Comparison of ENCODE assay signal across 23 cellular contexts in the genomic region with DNA sequence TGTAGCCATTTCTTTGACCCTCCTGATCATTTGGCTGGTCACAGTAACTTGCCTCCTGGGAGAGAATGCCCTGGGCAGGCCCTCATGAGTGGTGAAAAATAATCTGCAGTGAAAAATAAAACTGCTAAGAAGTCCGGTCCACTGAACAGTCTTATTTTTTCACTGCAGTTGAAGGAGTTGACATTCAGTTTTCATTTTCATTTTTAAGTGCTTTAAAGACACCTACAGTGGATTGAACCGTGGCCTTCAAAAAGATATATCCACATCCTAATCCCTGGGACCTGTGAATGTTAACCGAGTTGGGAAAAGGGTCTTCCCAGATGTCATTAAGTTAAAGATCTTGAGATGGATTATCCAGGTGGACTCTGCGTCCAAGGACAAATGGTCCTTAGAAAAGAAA.
DNase-seq lines count a peak whose midpoint lies in the region; ATAC-seq, FAIRE-seq and TF ChIP-seq lines count a peak whose summit lies in the region.
"Had no signal": no experiment of that assay in that cellular context is flagged by ENCODE, and none has a peak within 500 bp of the region (broad histone marks: within the 10 kb centered on the region; RNA-seq: fewer than 3 reads in every experiment).

No MANE protein-coding gene starts in this region.

- peak overlapping the region; percentile 93 for H3K27ac Mint-ChIP-seq in activated naive CD4-positive, alpha-beta T cell treated with anti-CD3 and anti-CD28 coated beads, Interleukin-2, amount 10 ng/mL, durations not matched to agents 7 days and 5 days
- peak overlapping the region in 1 of 2 donors; percentile 71 for H3K27ac Mint-ChIP-seq in activated naive CD4-positive, alpha-beta T cell treated with anti-CD3 and anti-CD28 coated beads, Interleukin-2, amount 50 U/mL, for 72 hours
- H3K27ac Mint-ChIP-seq in activated T-helper 17 cell treated with anti-CD3 and anti-CD28 coated beads, Interleukin-2, amount 50 U/mL, for 72 hours: peak overlapping the region; percentile 58
- H3K27ac Mint-ChIP-seq in stimulated activated effector memory CD8-positive, alpha-beta T cell treated with anti-CD3 and anti-CD28 coated beads, Interleukin-12 subunit alpha, Interleukin-12 subunit beta, amount 100 ng/mL, for 72 hours: peak overlapping the region; percentile 74
- H3K27ac Mint-ChIP-seq: CD4-positive, alpha-beta T cell; HFFc6; WTC11 had no signal

- peaks cover 22% of the 10 kb centered on the region for H3K4me1 Mint-ChIP-seq in activated naive CD4-positive, alpha-beta T cell treated with anti-CD3 and anti-CD28 coated beads, Interleukin-2, amount 10 ng/mL, durations not matched to agents 7 days and 5 days
- H3K4me1 Mint-ChIP-seq in activated T-helper 17 cell treated with anti-CD3 and anti-CD28 coated beads, Interleukin-2, amount 50 U/mL, for 72 hours: no peaks in the 10 kb centered on the region
- H3K4me1 Mint-ChIP-seq in stimulated activated effector memory CD8-positive, alpha-beta T cell treated with anti-CD3 and anti-CD28 coated beads, Interleukin-12 subunit alpha, Interleukin-12 subunit beta, amount 100 ng/mL, for 72 hours: peaks cover 7% of the 10 kb centered on the region

- H3K4me3 Mint-ChIP-seq in activated naive CD4-positive, alpha-beta T cell treated with anti-CD3 and anti-CD28 coated beads, Interleukin-2, amount 10 ng/mL, durations not matched to agents 7 days and 5 days: peak overlapping the region; percentile 71
- H3K4me3 Mint-ChIP-seq in activated T-helper 17 cell treated with anti-CD3 and anti-CD28 coated beads, Interleukin-2, amount 50 U/mL, for 72 hours: peak overlapping the region; percentile 57
- peak overlapping the region; percentile 30 for H3K4me3 Mint-ChIP-seq in stimulated activated effector memory CD8-positive, alpha-beta T cell treated with anti-CD3 and anti-CD28 coated beads, Interleukin-12 subunit alpha, Interleukin-12 subunit beta, amount 100 ng/mL, for 72 hours
- H3K4me3 Mint-ChIP-seq: CD4-positive, alpha-beta T cell; WTC11 had no signal

- peak; percentile 20 for DNase-seq in activated naive CD4-positive, alpha-beta T cell treated with anti-CD3 and anti-CD28 coated beads, Interleukin-2, amount 10 ng/mL, durations not matched to agents 7 days and 5 days
- no peak for DNase-seq in activated naive CD4-positive, alpha-beta T cell treated with anti-CD3 and anti-CD28 coated beads, Interleukin-2, amount 50 U/mL, for 72 hours (ENCODE audit: low spot score in 2 of 2)
- no peak for DNase-seq in GM19239 (ENCODE audit: insufficient read length, low spot score)
- DNase-seq in stimulated activated effector memory CD8-positive, alpha-beta T cell treated with anti-CD3 and anti-CD28 coated beads, Interleukin-12 subunit alpha, Interleukin-12 subunit beta, amount 100 ng/mL, for 72 hours (ENCODE audit: low spot score in 2 of 2): no peak
- DNase-seq in NCI-H146 treated with DMSO at 0.1 percent for 48 hours (lab: John Stamatoyannopoulos, UW; ENCODE audit: unreplicated experiment): no peak
- DNase-seq in GM20000 (ENCODE audit: low spot score): no peak
- DNase-seq: activated gamma-delta T cell treated with Interleukin-2 at 50 U/mL for 16 hours; body of pancreas; colonic mucosa; DMS79; HFFc6; hippocampal formation; NCI-H1694; NCI-H774; PC-3; SHP77 treated with DMSO at 0.1 percent for 48 hours; stimulated activated CD4-positive, alpha-beta T cell treated with anti-CD3 and anti-CD28 coated beads, Interleukin-2, amount 100 ng/mL, for 48 hours; substantia nigra had no signal

- FAIRE-seq in GM19239 (lab: Jason Lieb, UNC): peak; percentile 35
- FAIRE-seq: keratinocyte had no signal

- CTCF ChIA-PET in activated naive CD4-positive, alpha-beta T cell treated with anti-CD3 and anti-CD28 coated beads, Interleukin-2, amount 10 ng/mL, durations not matched to agents 7 days and 5 days (lab: Charles Lee): interaction anchor here (1.4 kb wide), 1 partner anchor 46 kb away, joined by 3 read pairs; no protein-coding TSS in a partner anchor

- ATAC-seq in activated naive CD4-positive, alpha-beta T cell treated with anti-CD3 and anti-CD28 coated beads, Interleukin-2, amount 50 U/mL, for 72 hours: no peak
- ATAC-seq in activated T-helper 17 cell treated with anti-CD3 and anti-CD28 coated beads, Interleukin-2, amount 50 U/mL, for 72 hours (replicated peaks): no peak
- no peak for ATAC-seq in stimulated activated effector memory CD8-positive, alpha-beta T cell treated with anti-CD3 and anti-CD28 coated beads, Interleukin-12 subunit alpha, Interleukin-12 subunit beta, amount 100 ng/mL, for 72 hours
- ATAC-seq in HG02763 (IDR thresholded peaks at IDR 0.05; ENCODE audit: unreplicated experiment): no peak
- ATAC-seq: body of pancreas, PC-3, WTC11 had no signal

- peaks cover 2% of the 10 kb centered on the region for H3K36me3 Mint-ChIP-seq in activated naive CD4-positive, alpha-beta T cell treated with anti-CD3 and anti-CD28 coated beads, Interleukin-2, amount 10 ng/mL, durations not matched to agents 7 days and 5 days
- H3K36me3 Mint-ChIP-seq in activated naive CD4-positive, alpha-beta T cell treated with anti-CD3 and anti-CD28 coated beads, Interleukin-2, amount 50 U/mL, for 72 hours: peaks cover 0 to 4% of the 10 kb centered on the region in 2 donors
- no peaks in the 10 kb centered on the region for H3K36me3 Mint-ChIP-seq in activated T-helper 17 cell treated with anti-CD3 and anti-CD28 coated beads, Interleukin-2, amount 50 U/mL, for 72 hours (ENCODE audit: low read depth)
- no peaks in the 10 kb centered on the region for H3K36me3 Mint-ChIP-seq in stimulated activated effector memory CD8-positive, alpha-beta T cell treated with anti-CD3 and anti-CD28 coated beads, Interleukin-12 subunit alpha, Interleukin-12 subunit beta, amount 100 ng/mL, for 72 hours

- TF ChIP-seq CTCF in GM20000 (IDR thresholded peaks at IDR 0.05; ENCODE audit: extremely low read depth, missing control alignments): no peak

- peaks cover 18% of the 10 kb centered on the region for H3K27me3 Mint-ChIP-seq in activated naive CD4-positive, alpha-beta T cell treated with anti-CD3 and anti-CD28 coated beads, Interleukin-2, amount 10 ng/mL, durations not matched to agents 7 days and 5 days
- H3K27me3 Mint-ChIP-seq in activated T-helper 17 cell treated with anti-CD3 and anti-CD28 coated beads, Interleukin-2, amount 50 U/mL, for 72 hours: peaks cover 4% of the 10 kb centered on the region

- peaks cover 4% of the 10 kb centered on the region for H3K9me3 Mint-ChIP-seq in activated naive CD4-positive, alpha-beta T cell treated with anti-CD3 and anti-CD28 coated beads, Interleukin-2, amount 10 ng/mL, durations not matched to agents 7 days and 5 days
- H3K9me3 Mint-ChIP-seq in activated naive CD4-positive, alpha-beta T cell treated with anti-CD3 and anti-CD28 coated beads, Interleukin-2, amount 50 U/mL, for 72 hours: peaks cover 0 to 5% of the 10 kb centered on the region in 2 donors
- no peaks in the 10 kb centered on the region for H3K9me3 Mint-ChIP-seq in activated T-helper 17 cell treated with anti-CD3 and anti-CD28 coated beads, Interleukin-2, amount 50 U/mL, for 72 hours
- H3K9me3 Mint-ChIP-seq in stimulated activated effector memory CD8-positive, alpha-beta T cell treated with anti-CD3 and anti-CD28 coated beads, Interleukin-12 subunit alpha, Interleukin-12 subunit beta, amount 100 ng/mL, for 72 hours: no peaks in the 10 kb centered on the region
- H3K9me3 Mint-ChIP-seq: CD4-positive, alpha-beta T cell; HFFc6 had no signal
